8 cellular contexts compared by ENCODE assay signal in the genomic region with DNA sequence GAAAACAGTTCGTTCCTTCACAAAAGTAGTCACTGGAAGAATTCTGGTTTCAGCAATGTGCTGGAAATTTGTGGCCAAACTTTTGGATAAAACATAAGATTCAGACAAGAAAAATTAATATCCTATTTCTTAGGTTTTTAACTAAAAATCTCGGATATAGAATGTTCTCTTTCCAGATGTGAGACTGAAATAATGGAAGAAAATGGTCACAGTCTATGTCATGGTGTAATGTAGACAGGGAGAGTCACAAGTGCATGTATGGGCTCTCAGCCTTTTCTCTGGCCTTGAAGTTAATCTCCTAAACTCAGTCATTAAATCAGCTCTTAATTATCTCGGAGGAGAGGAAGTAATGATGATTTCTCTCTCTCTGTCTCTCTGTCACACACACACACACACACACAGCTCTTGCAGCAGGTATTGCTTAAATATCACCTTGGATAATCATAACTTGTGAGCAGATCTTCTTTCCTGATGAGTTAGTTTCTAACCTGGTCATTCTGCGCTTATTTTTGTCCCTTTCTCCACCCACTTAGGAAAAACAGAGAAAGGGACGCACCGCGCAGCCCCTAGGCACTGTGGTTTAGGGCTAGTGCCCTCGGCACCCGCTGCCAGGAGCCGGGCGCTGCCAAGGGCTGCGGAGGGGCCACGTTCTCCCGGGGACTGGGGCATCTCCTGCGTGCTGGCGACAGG. TPM values are rescaled to one million over a fixed set of nuclear protein-coding genes. Genes with fewer than 3 reads are reported as not detected.
DNase-seq lines count a peak whose midpoint lies in the region; ATAC-seq and TF ChIP-seq lines count a peak whose summit lies in the region.

No MANE protein-coding gene starts in this region.

- no peak overlapping the region for H3K27ac Mint-ChIP-seq in activated CD8-positive, alpha-beta T cell treated with anti-CD3 and anti-CD28 coated beads for 36 hours

- H3K9ac ChIP-seq in skeletal muscle satellite cell (ENCODE audit: low read depth, low read length) = peak overlapping the region; percentile 65

- H3K4me1 Mint-ChIP-seq in activated CD8-positive, alpha-beta T cell treated with anti-CD3 and anti-CD28 coated beads for 36 hours (ENCODE audit: low read depth) = peaks cover 23% of the 10 kb centered on the region

- POLR2A ChIA-PET in activated CD8-positive, alpha-beta T cell treated with anti-CD3 and anti-CD28 coated beads for 36 hours (lab: Charles Lee) = interaction anchor here (1.1 kb wide), 3 partner anchors 9 to 105 kb away, joined by 3 read pairs; no protein-coding TSS in a partner anchor

- peak overlapping the region; percentile 99 for H3K4me2 ChIP-seq in skeletal muscle satellite cell (ENCODE audit: low read length)

- no peaks in the 10 kb centered on the region for H3K9me3 ChIP-seq in left ventricle myocardium inferior (replicated peaks)
- H3K9me3 ChIP-seq in skeletal muscle satellite cell (replicated peaks; ENCODE audit: low read length) = no peaks in the 10 kb centered on the region

- TF ChIP-seq CTCF in activated CD8-positive, alpha-beta T cell treated with anti-CD3 and anti-CD28 coated beads for 36 hours (IDR thresholded peaks at IDR 0.05) = no peak
- no peak for TF ChIP-seq CTCF in left ventricle myocardium inferior (IDR thresholded peaks at IDR 0.05; ENCODE audit: borderline replicate concordance)

- CTCF ChIA-PET in activated CD8-positive, alpha-beta T cell treated with anti-CD3 and anti-CD28 coated beads for 36 hours (lab: Charles Lee) = interaction anchor here (1.0 to 5.2 kb wide), 7 partner anchors 9 to 117 kb away, joined by 3 to 33 read pairs (median 3); no protein-coding TSS in a partner anchor

- H3K36me3 Mint-ChIP-seq in activated CD8-positive, alpha-beta T cell treated with anti-CD3 and anti-CD28 coated beads for 36 hours (ENCODE audit: low read depth) = no peaks in the 10 kb centered on the region

- H3K4me3 Mint-ChIP-seq in activated CD8-positive, alpha-beta T cell treated with anti-CD3 and anti-CD28 coated beads for 36 hours = peak overlapping the region; percentile 65

- H3K27me3 Mint-ChIP-seq in activated CD8-positive, alpha-beta T cell treated with anti-CD3 and anti-CD28 coated beads for 36 hours = peaks cover 51% of the 10 kb centered on the region

- intact Hi-C loops in activated CD8-positive, alpha-beta T cell treated with anti-CD3 and anti-CD28 coated beads for 36 hours (cut with micrococcal nuclease) = loop anchor here (5.0 kb wide), 2 partner anchors 41 to 44 kb away; no protein-coding TSS in a partner anchor
- intact Hi-C loops in left ventricle myocardium inferior (cut with micrococcal nuclease) = no loop called here

- H3K4me1 ChIP-seq in left ventricle myocardium inferior (peaks cover 32% of the 10 kb centered on the region), skeletal muscle satellite cell (ENCODE audit: control insufficient read depth, insufficient read depth, low read length) (peaks cover 43% of the 10 kb centered on the region)

- peak; percentile 4 for ATAC-seq in activated CD8-positive, alpha-beta T cell treated with anti-CD3 and anti-CD28 coated beads for 36 hours

- H3K4me3 ChIP-seq in left ventricle myocardium inferior (peak overlapping the region; percentile 75), skeletal muscle satellite cell (ENCODE audit: low read length) (peak overlapping the region; percentile 78)

- DNase-seq in stimulated activated CD4-positive, alpha-beta T cell treated with anti-CD3 and anti-CD28 coated beads, Interleukin-1b, Interleukin-23, amount 100 ng/mL, for 48 hours = peak; percentile 11
- DNase-seq in stimulated activated CD4-positive, alpha-beta T cell treated with anti-CD3 and anti-CD28 coated beads, Interleukin-4, amount 100 ng/mL, for 1 hour = no peak
- peak; percentile 36 for DNase-seq in activated CD8-positive, alpha-beta T cell treated with anti-CD3 and anti-CD28 coated beads for 36 hours
- DNase-seq in left ventricle myocardium inferior = no peak
- no peak for DNase-seq in AG08395 (ENCODE audit: low spot score)
- DNase-seq in NCI-H2029 (lab: John Stamatoyannopoulos, UW) = no peak
- DNase-seq in 8988T = no peak

- H3K27ac ChIP-seq in left ventricle myocardium inferior (replicated peaks) = peak overlapping the region; percentile 43

- H3K36me3 ChIP-seq in left ventricle myocardium inferior (no peaks in the 10 kb centered on the region), skeletal muscle satellite cell (ENCODE audit: insufficient read depth, low read length) (peaks cover 6% of the 10 kb centered on the region)

- H3K27me3 ChIP-seq in left ventricle myocardium inferior (ENCODE audit: low read depth) = peaks cover 32% of the 10 kb centered on the region
- no peaks in the 10 kb centered on the region for H3K27me3 ChIP-seq in skeletal muscle satellite cell (ENCODE audit: control insufficient read depth, insufficient read depth, low read length)

- H3K9me3 Mint-ChIP-seq in activated CD8-positive, alpha-beta T cell treated with anti-CD3 and anti-CD28 coated beads for 36 hours = no peaks in the 10 kb centered on the region

RNA-seq across cellular contexts. Expression of a gene that starts 0.7 kb away (rescaled TPM):
- under 1 TPM; 0.74 to 0.86 TPM for total RNA-seq in activated CD8-positive, alpha-beta T cell treated with anti-CD3 and anti-CD28 coated beads for 36 hours
- total RNA-seq in left ventricle myocardium inferior = 0.80 TPM
- total RNA-seq in skeletal muscle satellite cell (2012; rRNA removed) = 11.6 and 20.0 TPM in 2 replicates

Comparison
In these comparisons a context has a peak if more than half of its experiments do, and no peak if none do; other contexts are left out.
1. DNase-seq: peak in stimulated activated CD4-positive, alpha-beta T cell treated with anti-CD3 and anti-CD28 coated beads, Interleukin-1b, Interleukin-23, amount 100 ng/mL, for 48 hours (single experiment) and activated CD8-positive, alpha-beta T cell treated with anti-CD3 and anti-CD28 coated beads for 36 hours (single experiment); none in stimulated activated CD4-positive, alpha-beta T cell treated with anti-CD3 and anti-CD28 coated beads, Interleukin-4, amount 100 ng/mL, for 1 hour (single experiment), left ventricle myocardium inferior (single experiment), AG08395 (single experiment), NCI-H2029 (single experiment) and 8988T (single experiment).